18 cellular contexts compared by ENCODE assay signal in the genomic region with DNA sequence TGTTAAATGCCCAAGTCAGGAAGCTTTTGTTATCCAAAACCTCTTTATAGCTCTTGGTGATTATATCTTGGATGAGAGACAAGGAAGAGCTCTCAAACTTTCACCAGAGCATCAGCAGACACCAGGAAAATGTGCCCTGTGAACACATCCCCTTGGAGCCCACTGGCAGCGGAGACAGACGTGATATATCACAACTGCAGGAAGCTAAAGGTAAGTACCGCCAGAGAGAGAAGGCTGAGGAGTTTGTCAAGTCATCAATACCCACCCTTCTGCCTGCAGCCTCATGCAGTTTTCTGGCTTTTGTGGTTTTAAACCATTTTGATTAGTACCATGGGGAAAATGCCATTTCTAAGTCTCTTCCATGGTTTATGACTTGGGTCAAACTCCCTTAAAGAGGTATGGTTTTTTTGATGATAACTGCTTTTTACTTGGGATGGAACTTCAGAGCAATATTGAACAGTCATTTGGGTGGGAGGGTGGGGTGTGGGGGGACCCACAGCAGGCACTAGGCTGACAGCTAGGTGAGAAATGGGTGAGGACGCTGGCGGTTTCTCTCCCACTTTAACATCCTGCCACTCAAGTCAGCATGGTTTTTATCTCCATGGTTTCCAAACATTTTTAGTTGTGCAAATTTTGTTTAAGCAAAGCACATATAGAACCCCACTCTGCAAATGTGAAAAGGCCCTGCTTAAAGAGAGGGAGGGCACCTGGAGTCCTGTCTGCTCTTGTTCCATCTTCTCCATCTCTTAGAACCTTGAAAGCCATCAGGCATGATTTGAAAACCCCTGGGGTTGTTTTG.
DNase-seq lines count a peak whose midpoint lies in the region; ATAC-seq and FAIRE-seq lines count a peak whose summit lies in the region.
"Had no signal": no experiment of that assay in that cellular context is flagged by ENCODE, and none has a peak within 500 bp of the region (broad histone marks: within the 10 kb centered on the region; RNA-seq: fewer than 3 reads in every experiment).

No MANE protein-coding gene starts in this region.

- peaks cover 0 to 6% (median 0%) of the 10 kb centered on the region in 8 donors for H3K9me3 Mint-ChIP-seq in CD4-positive, alpha-beta memory T cell
- H3K9me3 Mint-ChIP-seq in activated CD4-positive, alpha-beta memory T cell treated with anti-CD3 and anti-CD28 coated beads, Interleukin-2, amount 10 ng/mL, durations not matched to agents 7 days and 5 days: peaks cover 6% of the 10 kb centered on the region

- no peak for ATAC-seq in GM19455 (IDR thresholded peaks at IDR 0.05; ENCODE audit: unreplicated experiment)

- H3K9me3 ChIP-seq in BLaER1 treated with 17β-estradiol and CSF1 and Interleukin-3, amounts not matched to agents 10 nM and 100 nM (replicated peaks in 1 of 11): peaks cover 0 to 9% (median 6%) of the 10 kb centered on the region in 11 experiments; a peak in 10 of 22 replicates
- H3K9me3 ChIP-seq in CD4-positive, alpha-beta memory T cell (ENCODE audit: control insufficient read depth in 1 of 2, low read length in 2 of 2): no peaks in the 10 kb centered on the region
- no peaks in the 10 kb centered on the region for H3K9me3 ChIP-seq in small intestine (ENCODE audit: control insufficient read depth, low read depth)
- H3K9me3 ChIP-seq: breast epithelium, tibial nerve had no signal

- POLR2A ChIA-PET in CD4-positive, alpha-beta memory T cell (lab: Charles Lee; ENCODE audit: partially characterized antibody): interaction anchor here (0.9 to 17.6 kb wide), 4 partner anchors 18 to 132 kb away, joined by 3 to 270 read pairs (median 4); partner anchors contain the start of gene SCML4
- POLR2A ChIA-PET in activated CD4-positive, alpha-beta memory T cell treated with anti-CD3 and anti-CD28 coated beads, Interleukin-2, amount 10 ng/mL, durations not matched to agents 7 days and 5 days (lab: Charles Lee): interaction anchor here (0.7 to 1.0 kb wide), 2 partner anchors 25 to 65 kb away, joined by 3 read pairs; no protein-coding TSS in a partner anchor

- H3K27ac Mint-ChIP-seq in CD4-positive, alpha-beta memory T cell: peak overlapping the region; percentile 62 to 94 (median 86)
- peak overlapping the region; percentile 81 for H3K27ac Mint-ChIP-seq in activated CD4-positive, alpha-beta memory T cell treated with anti-CD3 and anti-CD28 coated beads, Interleukin-2, amount 10 ng/mL, durations not matched to agents 7 days and 5 days

- H3K4me3 Mint-ChIP-seq in CD4-positive, alpha-beta memory T cell: peak overlapping the region; percentile 4 to 76 (median 60)
- H3K4me3 Mint-ChIP-seq in activated CD4-positive, alpha-beta memory T cell treated with anti-CD3 and anti-CD28 coated beads, Interleukin-2, amount 10 ng/mL, durations not matched to agents 7 days and 5 days: no peak overlapping the region

- peaks cover 41 to 43% of the 10 kb centered on the region in 2 donors for H3K36me3 Mint-ChIP-seq in CD4-positive, alpha-beta memory T cell
- peaks cover 21% of the 10 kb centered on the region for H3K36me3 Mint-ChIP-seq in activated CD4-positive, alpha-beta memory T cell treated with anti-CD3 and anti-CD28 coated beads, Interleukin-2, amount 10 ng/mL, durations not matched to agents 7 days and 5 days (ENCODE audit: low read depth)

- H3K27ac ChIP-seq in BLaER1 treated with 17β-estradiol and CSF1 and Interleukin-3, amounts not matched to agents 10 nM and 100 nM: peak overlapping the region in 10 of 11 experiments; percentile 20 to 71 (median 56); a peak in 14 of 22 replicates
- no peak overlapping the region for H3K27ac ChIP-seq in CD4-positive, alpha-beta memory T cell (ENCODE audit: low read depth, low read length)
- peak overlapping the region in 1 of 2 donors; percentile 5 for H3K27ac ChIP-seq in small intestine (ENCODE audit: low read depth in 1 of 2, low read length in 1 of 2)
- H3K27ac ChIP-seq: breast epithelium, coronary artery, tibial nerve had no signal

- H4K20me1 ChIP-seq in BLaER1 treated with 17β-estradiol and CSF1 and Interleukin-3, amounts not matched to agents 10 nM and 100 nM: no peaks in the 10 kb centered on the region

- CTCF ChIA-PET in CD4-positive, alpha-beta memory T cell (lab: Charles Lee; ENCODE audit: partially characterized antibody): interaction anchor here (1.2 to 5.7 kb wide), 5 partner anchors 10 to 151 kb away, joined by 4 to 43 read pairs (median 15); no protein-coding TSS in a partner anchor
- CTCF ChIA-PET in activated CD4-positive, alpha-beta memory T cell treated with anti-CD3 and anti-CD28 coated beads, Interleukin-2, amount 10 ng/mL, durations not matched to agents 7 days and 5 days (lab: Charles Lee): interaction anchor here (1.4 to 4.5 kb wide), 2 partner anchors 12 to 151 kb away, joined by 4 to 19 read pairs; no protein-coding TSS in a partner anchor

- peaks cover 24 to 38% (median 34%) of the 10 kb centered on the region in 10 experiments for H3K4me1 ChIP-seq in BLaER1 treated with 17β-estradiol and CSF1 and Interleukin-3, amounts not matched to agents 10 nM and 100 nM
- H3K4me1 ChIP-seq in CD4-positive, alpha-beta memory T cell (ENCODE audit: insufficient read depth, low read length): peaks cover 65% of the 10 kb centered on the region
- no peaks in the 10 kb centered on the region for H3K4me1 ChIP-seq in small intestine (ENCODE audit: control insufficient read depth in 2 of 2, insufficient read depth in 1 of 2, low read depth in 1 of 2, low read length in 1 of 2)
- H3K4me1 ChIP-seq: breast epithelium had no signal

- 76 to 91% (median 86%) methylated on average over 5 of the region's 5 CpGs for WGBS in small intestine, 3 donors

- H3K9ac ChIP-seq in BLaER1 treated with 17β-estradiol and CSF1 and Interleukin-3, amounts not matched to agents 10 nM and 100 nM: no peak overlapping the region

- no peaks in the 10 kb centered on the region for H3K27me3 ChIP-seq in BLaER1 treated with 17β-estradiol and CSF1 and Interleukin-3, amounts not matched to agents 10 nM and 100 nM
- H3K27me3 ChIP-seq in CD4-positive, alpha-beta memory T cell (ENCODE audit: insufficient read depth, low read length): no peaks in the 10 kb centered on the region
- H3K27me3 ChIP-seq in small intestine (ENCODE audit: control insufficient read depth in 2 of 2, insufficient read depth in 2 of 2, low read length in 2 of 2): no peaks in the 10 kb centered on the region
- H3K27me3 ChIP-seq: breast epithelium, tibial nerve had no signal

- intact Hi-C loops in CD4-positive, alpha-beta memory T cell (cut with micrococcal nuclease): loop anchor here (1.0 to 5.0 kb wide), 3 partner anchors 11 to 242 kb away; partner anchors contain the start of genes SCML4 and SEC63

- H3K27me3 Mint-ChIP-seq in CD4-positive, alpha-beta memory T cell: no peaks in the 10 kb centered on the region
- H3K27me3 Mint-ChIP-seq in activated CD4-positive, alpha-beta memory T cell treated with anti-CD3 and anti-CD28 coated beads, Interleukin-2, amount 10 ng/mL, durations not matched to agents 7 days and 5 days: no peaks in the 10 kb centered on the region
- H3K27me3 Mint-ChIP-seq: IgD-negative memory B cell had no signal

- H3K4me1 Mint-ChIP-seq in CD4-positive, alpha-beta memory T cell: peaks cover 55 to 88% (median 74%) of the 10 kb centered on the region in 4 donors
- peaks cover 59% of the 10 kb centered on the region for H3K4me1 Mint-ChIP-seq in activated CD4-positive, alpha-beta memory T cell treated with anti-CD3 and anti-CD28 coated beads, Interleukin-2, amount 10 ng/mL, durations not matched to agents 7 days and 5 days

- peak in 3 of 5 donors; percentile 36 to 51 (median 45) for DNase-seq in CD4-positive, alpha-beta memory T cell
- DNase-seq in activated CD4-positive, alpha-beta memory T cell treated with anti-CD3 and anti-CD28 coated beads, Interleukin-2, amount 10 ng/mL, durations not matched to agents 7 days and 5 days: peak; percentile 34
- DNase-seq in ecto neural progenitor cell (ENCODE audit: low spot score) (peak; percentile 13), HuH-7 (ENCODE audit: low spot score) (no peak), small intestine (no peak)
- DNase-seq: COR-L47, NCI-H1105 treated with DMSO at 0.1 percent for 48 hours, NCI-H2081 treated with DMSO at 0.1 percent for 48 hours had no signal

- no peaks in the 10 kb centered on the region for H3K36me3 ChIP-seq in BLaER1 treated with 17β-estradiol and CSF1 and Interleukin-3, amounts not matched to agents 10 nM and 100 nM
- H3K36me3 ChIP-seq in CD4-positive, alpha-beta memory T cell (ENCODE audit: insufficient read depth, low read length): peaks cover 29% of the 10 kb centered on the region
- H3K36me3 ChIP-seq in small intestine (ENCODE audit: control insufficient read depth in 2 of 2, insufficient read depth in 2 of 2, low read length in 2 of 2): peaks cover 0 to 12% of the 10 kb centered on the region in 2 donors
- H3K36me3 ChIP-seq: breast epithelium, tibial nerve had no signal

- no peak overlapping the region for H3K4me3 ChIP-seq in BLaER1 treated with 17β-estradiol and CSF1 and Interleukin-3, amounts not matched to agents 10 nM and 100 nM
- no peak overlapping the region for H3K4me3 ChIP-seq in CD4-positive, alpha-beta memory T cell (ENCODE audit: low read length in 2 of 2)
- no peak overlapping the region for H3K4me3 ChIP-seq in small intestine (ENCODE audit: low read depth in 1 of 2, low read length in 2 of 2)
- H3K4me3 ChIP-seq: breast epithelium, coronary artery, skin epidermis, tibial nerve had no signal

- H3K4me2 ChIP-seq in BLaER1 treated with 17β-estradiol and CSF1 and Interleukin-3, amounts not matched to agents 10 nM and 100 nM: peak overlapping the region in 10 of 11 experiments; percentile 21 to 59 (median 44); a peak in 12 of 22 replicates

- FAIRE-seq in small intestine (lab: Jason Lieb, UNC): no peak
- FAIRE-seq: endometrium, H54, TTC549 had no signal

Comparison
In these comparisons a context has a peak if more than half of its experiments do, and no peak if none do; other contexts are left out.
1. DNase-seq: peak in CD4-positive, alpha-beta memory T cell (3 of 5), activated CD4-positive, alpha-beta memory T cell treated with anti-CD3 and anti-CD28 coated beads, Interleukin-2, amount 10 ng/mL, durations not matched to agents 7 days and 5 days (single experiment) and ecto neural progenitor cell (single experiment); none in HuH-7 (single experiment) and small intestine (single experiment).